ENCODE assay signal across 29 cellular contexts in genomic region chr5:42785756-42786155, GRCh38. TPM values are rescaled to one million over a fixed set of nuclear protein-coding genes. Genes with fewer than 3 reads are reported as not detected.
"Had no signal": no experiment of that assay in that cellular context is flagged by ENCODE, and none has a peak within 500 bp of the region (broad histone marks: within the 10 kb centered on the region; RNA-seq: fewer than 3 reads in every experiment).

No MANE protein-coding gene starts in this region.

- DNase-seq: colonic mucosa; cortex of kidney; dermis blood vessel endothelial cell; dorsolateral prefrontal cortex; effector CD4-positive, alpha-beta T cell; effector CD8-positive, alpha-beta T cell; effector memory CD4-positive, alpha-beta T cell; effector memory CD8-positive, alpha-beta T cell; endodermal cell; erythroblast; esophagus squamous epithelium; foreskin fibroblast; foreskin keratinocyte; foreskin melanocyte; gastrocnemius medialis; glutamatergic neuron; head of caudate nucleus; heart left ventricle; heart right ventricle had no signal

- H3K27me3 Mint-ChIP-seq: dendritic cell treated with granulocyte-macrophage colony-stimulating factor and Interleukin-4, amounts not matched to agents 40 ng/mL and 50 ng/mL, for 4 days had no signal

- H3K9me3 ChIP-seq: colonic mucosa, gastrocnemius medialis had no signal

- H3K27ac Mint-ChIP-seq: dendritic cell treated with granulocyte-macrophage colony-stimulating factor and Interleukin-4, amounts not matched to agents 40 ng/mL and 50 ng/mL, for 4 days; effector memory CD8-positive, alpha-beta T cell; endodermal cell had no signal

- H3K4me3 Mint-ChIP-seq: dendritic cell treated with granulocyte-macrophage colony-stimulating factor and Interleukin-4, amounts not matched to agents 40 ng/mL and 50 ng/mL, for 4 days; effector memory CD8-positive, alpha-beta T cell; endodermal cell had no signal

- H3K4me1 ChIP-seq: colonic mucosa, esophagus muscularis mucosa, esophagus squamous epithelium, gastroesophageal sphincter, heart left ventricle, heart right ventricle had no signal

- H3K4me1 Mint-ChIP-seq: endodermal cell had no signal

- ATAC-seq: effector memory CD8-positive, alpha-beta T cell; esophagus mucosa; foreskin keratinocyte; gastrocnemius medialis; gastroesophageal sphincter; heart left ventricle; heart right ventricle had no signal

- H3K27me3 ChIP-seq: colonic mucosa, dorsolateral prefrontal cortex, esophagus muscularis mucosa, esophagus squamous epithelium, foreskin keratinocyte, gastrocnemius medialis, gastroesophageal sphincter, heart left ventricle, heart right ventricle had no signal

- FAIRE-seq: colon, endometrium, endothelial cell of umbilical vein, frontal cortex had no signal

- H3K27ac ChIP-seq: colonic mucosa, coronary artery, dorsolateral prefrontal cortex, epithelial cell of prostate, esophagus muscularis mucosa, esophagus squamous epithelium, foreskin keratinocyte, gastrocnemius medialis, gastroesophageal sphincter, heart left ventricle, heart right ventricle had no signal

- H3K4me3 ChIP-seq: colonic mucosa, coronary artery, dorsolateral prefrontal cortex, esophagus muscularis mucosa, esophagus squamous epithelium, gastrocnemius medialis, gastroesophageal sphincter, heart left ventricle, heart right ventricle had no signal

- H3K36me3 ChIP-seq: colonic mucosa, esophagus muscularis mucosa, esophagus squamous epithelium, gastrocnemius medialis, gastroesophageal sphincter, heart left ventricle, heart right ventricle had no signal

RNA-seq across cellular contexts. Expression of gene CCDC152, which starts 29.1 kb away (rescaled TPM):
- total RNA-seq: esophagus mucosa had no signal
